Comparison of ENCODE assay signal across 16 cellular contexts in the genomic region with DNA sequence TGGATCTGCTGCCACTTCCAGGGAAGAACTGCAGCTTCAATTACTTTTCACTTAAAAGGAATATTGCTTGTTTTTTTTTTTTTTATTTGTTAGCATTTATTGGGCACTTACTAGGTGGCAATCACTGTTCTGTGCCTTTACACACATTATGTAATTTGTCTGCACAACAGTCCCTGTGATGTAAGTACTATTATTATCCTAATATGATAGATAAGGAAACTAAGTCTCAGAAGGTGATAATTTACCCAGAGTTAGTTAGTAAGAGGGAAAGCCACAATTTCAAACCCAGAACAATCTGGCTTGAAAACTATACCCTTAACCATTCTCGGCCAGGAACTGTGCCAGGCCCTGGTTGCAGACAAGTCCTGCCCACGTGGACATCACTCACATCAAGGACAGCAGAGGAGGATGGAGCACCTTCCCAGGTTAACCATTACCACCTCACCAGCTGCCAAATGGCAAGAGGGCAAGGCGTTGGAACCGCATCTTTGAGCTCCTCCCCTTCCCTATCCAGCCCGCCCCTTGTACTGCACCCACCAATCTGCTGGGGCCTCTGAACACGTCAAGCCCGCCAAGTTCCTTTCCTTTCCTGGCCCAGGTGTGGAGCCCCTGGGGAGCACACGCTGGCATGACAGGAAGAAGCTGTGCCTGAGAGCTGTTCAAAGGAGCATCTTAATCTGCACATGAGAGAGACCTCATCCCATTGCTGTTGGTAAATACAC.
A peak's percentile ranks its signal among the peaks of the same experiment; 100 is the strongest.
DNase-seq lines count a peak whose midpoint lies in the region; ATAC-seq and TF ChIP-seq lines count a peak whose summit lies in the region.
"Had no signal": no experiment of that assay in that cellular context is flagged by ENCODE, and none has a peak within 500 bp of the region (broad histone marks: within the 10 kb centered on the region; RNA-seq: fewer than 3 reads in every experiment).

No MANE protein-coding gene starts in this region.

- H3K36me3 ChIP-seq in Karpas-422 (ENCODE audit: insufficient read depth, low read length) (no peaks in the 10 kb centered on the region), left lung (no peaks in the 10 kb centered on the region)

- TF ChIP-seq CTCF in left lung (IDR thresholded peaks at IDR 0.05) (no peak), GM10266 (IDR thresholded peaks at IDR 0.05; ENCODE audit: control insufficient read depth, insufficient read depth, low read depth, missing control alignments) (no peak)

- H3K9ac ChIP-seq in Karpas-422 (ENCODE audit: low read length), result no peak overlapping the region
- H3K9ac ChIP-seq: parathyroid adenoma had no signal

- CTCF ChIA-PET in activated CD8-positive, alpha-beta memory T cell treated with anti-CD3 and anti-CD28 coated beads, Interleukin-2, amount 10 ng/mL, durations not matched to agents 7 days and 5 days (lab: Charles Lee), result no interaction called here

- no peak overlapping the region for H3K27ac ChIP-seq in Karpas-422 (ENCODE audit: low read length)
- no peak overlapping the region for H3K27ac ChIP-seq in left lung
- H3K27ac ChIP-seq: parathyroid adenoma had no signal

- no peaks in the 10 kb centered on the region for H3K36me3 Mint-ChIP-seq in activated CD8-positive, alpha-beta memory T cell treated with anti-CD3 and anti-CD28 coated beads, Interleukin-2, amount 10 ng/mL, durations not matched to agents 7 days and 5 days
- H3K36me3 Mint-ChIP-seq: CD4-positive, CD25-positive, alpha-beta regulatory T cell had no signal

- no peaks in the 10 kb centered on the region for H4K20me1 ChIP-seq in Karpas-422 (ENCODE audit: insufficient read depth, low read depth, low read length)

- H3K4me1 Mint-ChIP-seq in activated CD8-positive, alpha-beta memory T cell treated with anti-CD3 and anti-CD28 coated beads, Interleukin-2, amount 10 ng/mL, durations not matched to agents 7 days and 5 days, result no peaks in the 10 kb centered on the region
- H3K4me1 Mint-ChIP-seq: activated B cell treated with CpG ODN at 0.5 μM for 24 hours; CD4-positive, CD25-positive, alpha-beta regulatory T cell had no signal

- ATAC-seq in GM18520 (IDR thresholded peaks at IDR 0.05; ENCODE audit: unreplicated experiment) (peak; percentile 67), GM21576 (IDR thresholded peaks at IDR 0.05; ENCODE audit: unreplicated experiment) (peak; percentile 57), left lung (peak; percentile 24)
- no peak for ATAC-seq in activated CD8-positive, alpha-beta memory T cell treated with anti-CD3 and anti-CD28 coated beads, Interleukin-2, amount 10 ng/mL, durations not matched to agents 7 days and 5 days

- no peaks in the 10 kb centered on the region for H3K9me3 Mint-ChIP-seq in activated CD8-positive, alpha-beta memory T cell treated with anti-CD3 and anti-CD28 coated beads, Interleukin-2, amount 10 ng/mL, durations not matched to agents 7 days and 5 days (ENCODE audit: low read depth)
- H3K9me3 Mint-ChIP-seq: activated B cell treated with CpG ODN at 0.5 μM for 24 hours; activated T-cell treated with anti-CD3 and anti-CD28 coated beads, Interleukin-2, amount 50 U/mL, for 24 hours; stimulated activated naive CD8-positive, alpha-beta T cell treated with anti-CD3 and anti-CD28 coated beads, Interleukin-15, Interleukin-2, amounts not matched to agents 100 ng/mL and 50 ng/mL, for 24 hours had no signal

- H3K4me3 ChIP-seq in Karpas-422 (ENCODE audit: low read length) (no peak overlapping the region), left lung (no peak overlapping the region)

- H2AFZ ChIP-seq in Karpas-422 (ENCODE audit: low read length), result no peak overlapping the region
- H2AFZ ChIP-seq: parathyroid adenoma had no signal

- H3K9me2 ChIP-seq in Karpas-422 (replicated peaks; ENCODE audit: insufficient read depth, low read length), result no peaks in the 10 kb centered on the region

- peaks cover 6% of the 10 kb centered on the region for H3K4me1 ChIP-seq in Karpas-422 (ENCODE audit: low read length)
- H3K4me1 ChIP-seq in left lung, result peaks cover 10 to 16% of the 10 kb centered on the region in 2 donors
- H3K4me1 ChIP-seq: parathyroid adenoma had no signal

- no peak overlapping the region for H3K27ac Mint-ChIP-seq in activated CD8-positive, alpha-beta memory T cell treated with anti-CD3 and anti-CD28 coated beads, Interleukin-2, amount 10 ng/mL, durations not matched to agents 7 days and 5 days
- H3K27ac Mint-ChIP-seq: activated B cell treated with CpG ODN at 0.5 μM for 24 hours; activated T-cell treated with anti-CD3 and anti-CD28 coated beads, Interleukin-2, amount 50 U/mL, for 24 hours; CD4-positive, CD25-positive, alpha-beta regulatory T cell; stimulated activated naive CD8-positive, alpha-beta T cell treated with anti-CD3 and anti-CD28 coated beads, Interleukin-15, Interleukin-2, amounts not matched to agents 100 ng/mL and 50 ng/mL, for 24 hours had no signal

- no peak overlapping the region for H3K4me2 ChIP-seq in Karpas-422 (ENCODE audit: low read depth, low read length, poor library complexity, severe bottlenecking)

- no peaks in the 10 kb centered on the region for H3K79me2 ChIP-seq in Karpas-422 (ENCODE audit: low read length)
- H3K79me2 ChIP-seq: parathyroid adenoma had no signal

- DNase-seq in Karpas-422 (peak; percentile 55), left lung (no peak), occipital lobe (lab: John Stamatoyannopoulos, UW) (no peak), GM10266 (ENCODE audit: extremely low spot score) (no peak)
- no peak for DNase-seq in activated CD4-positive, alpha-beta T cell treated with anti-CD3 and anti-CD28 coated beads for 4 hours
- no peak for DNase-seq in activated CD8-positive, alpha-beta memory T cell treated with anti-CD3 and anti-CD28 coated beads, Interleukin-2, amount 10 ng/mL, durations not matched to agents 7 days and 5 days
- DNase-seq: activated B cell treated with CpG ODN at 0.5 μM for 24 hours; activated T-cell treated with anti-CD3 and anti-CD28 coated beads, Interleukin-2, amount 50 U/mL, for 24 hours; CD4-positive, CD25-positive, alpha-beta regulatory T cell; mammary epithelial cell; NCI-H345; stimulated activated CD4-positive, alpha-beta T cell treated with anti-CD3 and anti-CD28 coated beads, Interleukin-2, amount 100 ng/mL, for 48 hours had no signal

- intact Hi-C loops in left lung (cut with DNase I), result no loop called here

- no peak overlapping the region for H3K4me3 Mint-ChIP-seq in activated CD8-positive, alpha-beta memory T cell treated with anti-CD3 and anti-CD28 coated beads, Interleukin-2, amount 10 ng/mL, durations not matched to agents 7 days and 5 days
- H3K4me3 Mint-ChIP-seq: activated B cell treated with CpG ODN at 0.5 μM for 24 hours; activated T-cell treated with anti-CD3 and anti-CD28 coated beads, Interleukin-2, amount 50 U/mL, for 24 hours; CD4-positive, CD25-positive, alpha-beta regulatory T cell; stimulated activated naive CD8-positive, alpha-beta T cell treated with anti-CD3 and anti-CD28 coated beads, Interleukin-15, Interleukin-2, amounts not matched to agents 100 ng/mL and 50 ng/mL, for 24 hours had no signal

- no peaks in the 10 kb centered on the region for H3K9me3 ChIP-seq in Karpas-422 (ENCODE audit: low read length)
- no peaks in the 10 kb centered on the region for H3K9me3 ChIP-seq in left lung

- H3K27me3 ChIP-seq in Karpas-422 (ENCODE audit: low read length) (no peaks in the 10 kb centered on the region), left lung (no peaks in the 10 kb centered on the region)

- H3K27me3 Mint-ChIP-seq in activated CD8-positive, alpha-beta memory T cell treated with anti-CD3 and anti-CD28 coated beads, Interleukin-2, amount 10 ng/mL, durations not matched to agents 7 days and 5 days, result peaks cover 22% of the 10 kb centered on the region
